Comparison of ENCODE assay signal across 29 cellular contexts in the genomic region with DNA sequence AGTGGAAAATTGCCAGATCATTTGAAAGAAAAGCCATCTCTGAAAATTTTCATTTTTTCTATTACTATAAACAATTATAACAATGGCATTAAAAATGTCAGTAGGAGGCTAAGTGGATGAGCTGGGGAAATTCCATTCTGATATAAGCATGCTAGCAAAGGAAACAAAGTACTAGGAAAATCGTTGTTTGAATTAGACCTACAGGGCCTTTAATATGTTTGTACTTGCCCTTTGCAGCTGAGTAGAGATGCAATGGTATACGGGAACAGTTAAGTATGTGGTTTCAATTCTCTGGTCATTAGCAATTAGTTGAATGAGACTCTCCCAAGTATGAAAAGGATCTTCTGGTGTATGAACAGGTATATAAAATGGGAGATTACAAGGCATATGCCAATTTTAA.
"Had no signal": no experiment of that assay in that cellular context is flagged by ENCODE, and none has a peak within 500 bp of the region (broad histone marks: within the 10 kb centered on the region; RNA-seq: fewer than 3 reads in every experiment).

No MANE protein-coding gene starts in this region.

- H3K79me2 ChIP-seq: parathyroid adenoma had no signal

- H3K36me3 Mint-ChIP-seq: memory B cell; naive B cell; natural killer cell treated with Interleukin-12 subunit alpha and Interleukin-12 subunit beta and Interleukin-15 and Interleukin-18, amount 100 ng/mL, for 72 hours had no signal

- H3K4me1 Mint-ChIP-seq: memory B cell; naive B cell; neural crest cell; stimulated activated naive CD8-positive, alpha-beta T cell treated with anti-CD3 and anti-CD28 coated beads, Interleukin-15, amount 100 ng/mL, for 72 hours had no signal

- H3K9me3 Mint-ChIP-seq: dendritic cell treated with granulocyte-macrophage colony-stimulating factor and Interleukin-4, amounts not matched to agents 40 ng/mL and 50 ng/mL, for 4 days; natural killer cell treated with Interleukin-12 subunit alpha and Interleukin-12 subunit beta and Interleukin-15 and Interleukin-18, amount 100 ng/mL, for 72 hours; neural crest cell; stimulated activated naive CD8-positive, alpha-beta T cell treated with anti-CD3 and anti-CD28 coated beads, Interleukin-15, amount 100 ng/mL, for 72 hours had no signal

- H3K27me3 ChIP-seq: colonic mucosa, esophagus muscularis mucosa, suprapubic skin, transverse colon, upper lobe of right lung had no signal

- H3K9me3 ChIP-seq: colonic mucosa, esophagus muscularis mucosa, mucosa of descending colon, right lobe of liver, suprapubic skin, transverse colon, upper lobe of right lung, uterus had no signal

- H3K4me1 ChIP-seq: colonic mucosa, esophagus muscularis mucosa, parathyroid adenoma, right lobe of liver, suprapubic skin, transverse colon, upper lobe of right lung, uterus had no signal

- H3K9ac ChIP-seq: parathyroid adenoma had no signal

- FAIRE-seq: keratinocyte, small intestine had no signal

- H3K27ac ChIP-seq: colonic mucosa, esophagus muscularis mucosa, parathyroid adenoma, right lobe of liver, suprapubic skin, transverse colon, upper lobe of right lung, uterus had no signal

- H3K36me3 ChIP-seq: colonic mucosa, esophagus muscularis mucosa, right lobe of liver, suprapubic skin, transverse colon, upper lobe of right lung, uterus had no signal

- H3K4me3 ChIP-seq: colonic mucosa, esophagus muscularis mucosa, lung, mucosa of descending colon, right lobe of liver, suprapubic skin, transverse colon, upper lobe of right lung, uterus had no signal

- ATAC-seq: left lobe of liver; mucosa of descending colon; natural killer cell treated with Interleukin-12 subunit alpha and Interleukin-12 subunit beta and Interleukin-15 and Interleukin-18, amount 100 ng/mL, for 72 hours; stimulated activated naive CD8-positive, alpha-beta T cell treated with anti-CD3 and anti-CD28 coated beads, Interleukin-15, amount 100 ng/mL, for 72 hours; upper lobe of right lung had no signal

- H3K4me3 Mint-ChIP-seq: dendritic cell treated with granulocyte-macrophage colony-stimulating factor and Interleukin-4, amounts not matched to agents 40 ng/mL and 50 ng/mL, for 4 days; endodermal cell; memory B cell; mesothelial cell of epicardium; naive B cell; natural killer cell treated with Interleukin-12 subunit alpha and Interleukin-12 subunit beta and Interleukin-15 and Interleukin-18, amount 100 ng/mL, for 72 hours; neural crest cell; stimulated activated naive CD8-positive, alpha-beta T cell treated with anti-CD3 and anti-CD28 coated beads, Interleukin-15, amount 100 ng/mL, for 72 hours had no signal

- DNase-seq: colonic mucosa; effector CD8-positive, alpha-beta T cell; endodermal cell; foreskin melanocyte; mucosa of descending colon; naive B cell; right lobe of liver; small intestine; stimulated activated CD4-positive, alpha-beta T cell treated with anti-CD3 and anti-CD28 coated beads, Interleukin-12 subunit alpha, Interleukin-12 subunit beta, amount 100 ng/mL, for 4 hours; stimulated activated CD4-positive, alpha-beta T cell treated with anti-CD3 and anti-CD28 coated beads, Interleukin-1b, Interleukin-23, amount 100 ng/mL, for 48 hours; stimulated activated CD4-positive, alpha-beta T cell treated with anti-CD3 and anti-CD28 coated beads, Interleukin-4, amount 100 ng/mL, for 1 hour; stimulated activated CD8-positive, alpha-beta memory T cell treated with anti-CD3 and anti-CD28 coated beads, Interleukin-4, amount 100 ng/mL, for 48 hours; stimulated activated naive CD4-positive, alpha-beta T cell; stimulated activated naive CD8-positive, alpha-beta T cell treated with anti-CD3 and anti-CD28 coated beads, Interleukin-15, amount 100 ng/mL, for 72 hours; transverse colon; upper lobe of right lung; uterus had no signal

- H2AFZ ChIP-seq: parathyroid adenoma had no signal

- H3K27me3 Mint-ChIP-seq: dendritic cell treated with granulocyte-macrophage colony-stimulating factor and Interleukin-4, amounts not matched to agents 40 ng/mL and 50 ng/mL, for 4 days; memory B cell; naive B cell; natural killer cell treated with Interleukin-12 subunit alpha and Interleukin-12 subunit beta and Interleukin-15 and Interleukin-18, amount 100 ng/mL, for 72 hours; progenitor cell of endocrine pancreas; stimulated activated naive CD8-positive, alpha-beta T cell treated with anti-CD3 and anti-CD28 coated beads, Interleukin-15, amount 100 ng/mL, for 72 hours had no signal

- H3K27ac Mint-ChIP-seq: dendritic cell treated with granulocyte-macrophage colony-stimulating factor and Interleukin-4, amounts not matched to agents 40 ng/mL and 50 ng/mL, for 4 days; endodermal cell; memory B cell; mesothelial cell of epicardium; naive B cell; natural killer cell treated with Interleukin-12 subunit alpha and Interleukin-12 subunit beta and Interleukin-15 and Interleukin-18, amount 100 ng/mL, for 72 hours; progenitor cell of endocrine pancreas; stimulated activated naive CD8-positive, alpha-beta T cell treated with anti-CD3 and anti-CD28 coated beads, Interleukin-15, amount 100 ng/mL, for 72 hours had no signal
